ENCODE assay signal across 6 cellular contexts in the genomic region with DNA sequence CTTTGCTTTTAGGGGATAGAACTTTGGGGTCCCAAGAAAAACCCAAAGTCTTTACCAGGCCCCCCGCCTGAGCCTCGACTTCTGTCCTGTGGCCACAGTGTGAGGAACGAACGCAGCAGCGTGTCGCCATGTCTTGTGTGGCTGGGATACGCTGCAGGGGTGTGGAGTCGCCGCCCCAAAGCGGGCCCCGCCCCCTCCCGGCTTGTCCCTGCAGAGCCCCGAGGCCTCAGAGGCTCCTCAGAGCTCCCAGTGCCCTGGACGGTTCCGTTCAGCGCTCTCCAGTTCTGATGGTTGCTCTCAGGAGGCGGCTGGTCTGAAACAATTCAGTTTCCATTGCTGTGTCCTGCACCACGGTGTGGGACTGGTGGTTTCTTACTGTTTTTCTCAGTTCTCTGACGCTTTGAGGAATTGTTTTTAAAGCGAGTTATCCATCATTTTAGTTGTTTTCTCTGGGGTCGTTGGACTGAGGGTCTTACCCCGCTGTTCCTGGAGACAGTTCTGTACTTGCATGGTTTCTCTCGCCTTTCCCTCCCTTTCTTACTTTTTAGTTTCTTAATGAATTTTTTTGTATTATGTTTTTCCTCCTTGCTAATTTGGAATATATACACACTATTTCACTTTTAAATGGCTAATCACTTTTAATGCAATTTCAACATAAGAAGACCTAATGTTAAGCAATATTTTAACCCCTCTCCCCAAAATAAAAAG. TPM values are rescaled to one million over a fixed set of nuclear protein-coding genes. Genes with fewer than 3 reads are reported as not detected.
DNase-seq lines count a peak whose midpoint lies in the region; ATAC-seq and TF ChIP-seq lines count a peak whose summit lies in the region.

No MANE protein-coding gene starts in this region.

- peaks cover 21% of the 10 kb centered on the region for H3K4me1 Mint-ChIP-seq in mesothelial cell of epicardium

- no peaks in the 10 kb centered on the region for H3K9me3 Mint-ChIP-seq in mesothelial cell of epicardium

- peak; percentile 47 for DNase-seq in NCI-H69 (lab: John Stamatoyannopoulos, UW)
- peak; percentile 82 for DNase-seq in activated naive CD4-positive, alpha-beta T cell treated with anti-CD3 and anti-CD28 coated beads, Interleukin-2, amount 50 U/mL, for 16 hours
- peak in 1 of 2 experiments; percentile 75 for DNase-seq in mesothelial cell of epicardium (ENCODE audit: low spot score in 2 of 2, unreplicated experiment in 2 of 2)

- H3K27me3 Mint-ChIP-seq in mesothelial cell of epicardium (ENCODE audit: low read depth): no peaks in the 10 kb centered on the region

- H3K27ac Mint-ChIP-seq in mesothelial cell of epicardium: no peak overlapping the region

- H3K4me3 Mint-ChIP-seq in mesothelial cell of epicardium: peak overlapping the region; percentile 92

- no peaks in the 10 kb centered on the region for H3K36me3 Mint-ChIP-seq in mesothelial cell of epicardium

- TF ChIP-seq CTCF in mesothelial cell of epicardium (IDR thresholded peaks at IDR 0.05; ENCODE audit: unreplicated experiment): no peak

- ATAC-seq in HG03108 (IDR thresholded peaks at IDR 0.05; ENCODE audit: unreplicated experiment) (no peak), GM18520 (IDR thresholded peaks at IDR 0.05; ENCODE audit: unreplicated experiment) (no peak), HG02870 (IDR thresholded peaks at IDR 0.05; ENCODE audit: unreplicated experiment) (no peak)

RNA-seq across cellular contexts. Expression of a gene that starts 1.6 kb away (rescaled TPM):
- total RNA-seq in mesothelial cell of epicardium: 63.3 to 68.6 TPM (median 65.8 TPM) in 3 replicates

RNA-seq across cellular contexts. Expression of a gene that starts 7.9 kb away (rescaled TPM):
- 0.23 to 0.63 TPM (median 0.38 TPM) in 3 replicates for total RNA-seq in mesothelial cell of epicardium

RNA-seq across cellular contexts. Expression of a gene that starts 11.9 kb away (rescaled TPM):
- total RNA-seq in mesothelial cell of epicardium: 15.2 to 16.2 TPM (median 15.6 TPM) in 3 replicates

RNA-seq across cellular contexts. Expression of a gene that starts 26.1 kb away (rescaled TPM):
- total RNA-seq in mesothelial cell of epicardium: 35.2 to 37.7 TPM (median 37.4 TPM) in 3 replicates

RNA-seq across cellular contexts. Expression of a gene that starts 53.0 kb away (rescaled TPM):
- total RNA-seq in mesothelial cell of epicardium: 25.5 to 32.5 TPM (median 28.0 TPM) in 3 replicates
